Comparison of ENCODE assay signal across 13 cellular contexts in the genomic region with DNA sequence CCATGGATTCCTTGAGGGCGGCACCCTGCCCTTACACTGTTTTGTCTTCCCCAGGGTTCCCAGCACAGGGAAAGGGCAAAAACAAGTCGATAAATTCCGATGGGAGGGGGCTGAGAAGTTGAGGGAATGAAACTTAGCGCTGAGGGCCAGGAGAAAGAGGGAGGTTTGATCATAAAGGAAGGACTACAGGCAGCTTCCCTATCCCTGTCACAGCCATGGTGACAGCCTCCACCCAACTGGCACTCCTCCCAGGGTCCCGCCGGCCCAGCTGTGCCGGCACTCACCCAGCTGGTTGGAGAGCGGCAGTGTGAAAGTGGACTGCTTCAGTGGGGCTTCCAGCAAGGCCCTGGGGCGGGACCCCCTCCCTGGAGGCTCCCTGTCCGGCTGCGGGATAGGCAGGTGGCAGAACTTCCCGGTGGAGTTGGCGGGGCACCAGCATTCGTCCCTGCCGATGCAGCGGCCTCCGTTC. TPM values are rescaled to one million over a fixed set of nuclear protein-coding genes. Genes with fewer than 3 reads are reported as not detected.
DNase-seq lines count a peak whose midpoint lies in the region; ATAC-seq and TF ChIP-seq lines count a peak whose summit lies in the region.
"Had no signal": no experiment of that assay in that cellular context is flagged by ENCODE, and none has a peak within 500 bp of the region (broad histone marks: within the 10 kb centered on the region; RNA-seq: fewer than 3 reads in every experiment).

No MANE protein-coding gene starts in this region.

- intact Hi-C loops in heart left ventricle (cut with DNase I) (loop anchor here in 2 of 10 donors (5.0 to 10.0 kb wide), 3 partner anchors 40 to 60 kb away; partner anchors contain the start of gene LTBP2 (in 1 of the 2)), upper lobe of right lung (cut with DNase I) (no loop called here)

- peak; percentile 38 to 70 (median 44) for ATAC-seq in heart left ventricle
- peak; percentile 8 for ATAC-seq in upper lobe of right lung
- ATAC-seq in GM18861 (IDR thresholded peaks at IDR 0.05; ENCODE audit: unreplicated experiment), result no peak
- ATAC-seq: K562 had no signal

- H3K27me3 ChIP-seq in adipocyte (replicated peaks; ENCODE audit: control insufficient read depth, insufficient read depth, low read length) (no peaks in the 10 kb centered on the region), heart left ventricle (no peaks in the 10 kb centered on the region), upper lobe of right lung (no peaks in the 10 kb centered on the region)

- no peak for TF ChIP-seq POLR2A in heart left ventricle (IDR thresholded peaks at IDR 0.05)

- peak overlapping the region; percentile 28 for H3K9ac ChIP-seq in adipocyte (ENCODE audit: low read length)

- H3K36me3 ChIP-seq in adipocyte (ENCODE audit: control insufficient read depth, insufficient read depth, low read length, severe bottlenecking) (peaks cover 12% of the 10 kb centered on the region), heart left ventricle (peaks cover 0 to 28% (median 2%) of the 10 kb centered on the region in 9 donors), upper lobe of right lung (no peaks in the 10 kb centered on the region)

- H3K4me1 ChIP-seq in adipocyte (ENCODE audit: control insufficient read depth, insufficient read depth, low read length) (peaks cover 41% of the 10 kb centered on the region), heart left ventricle (peaks cover 0 to 51% (median 31%) of the 10 kb centered on the region in 12 donors), upper lobe of right lung (peaks cover 27% of the 10 kb centered on the region)

- no peak overlapping the region for H3K4me3 ChIP-seq in adipocyte (ENCODE audit: low read length)
- no peak overlapping the region for H3K4me3 ChIP-seq in heart left ventricle
- H3K4me3 ChIP-seq in upper lobe of right lung, result no peak overlapping the region
- H3K4me3 ChIP-seq: K562, lung had no signal

- DNase-seq in adipocyte (ENCODE audit: low read depth) (no peak), heart left ventricle (peak; percentile 59 to 78 (median 62)), occipital lobe (lab: John Stamatoyannopoulos, UW) (peak; percentile 13), upper lobe of right lung (no peak), RKO (ENCODE audit: low spot score) (no peak), NCI-H2029 treated with DMSO at 0.1 percent for 48 hours (lab: John Stamatoyannopoulos, UW) (no peak)
- DNase-seq: activated naive CD4-positive, alpha-beta T cell treated with anti-CD3 and anti-CD28 coated beads for 36 hours; NCI-H526; SHP77; stimulated activated CD4-positive, alpha-beta T cell treated with anti-CD3 and anti-CD28 coated beads, Interleukin-2, amount 100 ng/mL, for 24 hours had no signal

- H3K27ac ChIP-seq in heart left ventricle (peak overlapping the region in 9 of 12 donors; percentile 11 to 70 (median 49)), upper lobe of right lung (peak overlapping the region; percentile 78)

- no peak for TF ChIP-seq CTCF in heart left ventricle (IDR thresholded peaks at IDR 0.05)
- TF ChIP-seq CTCF in upper lobe of right lung (IDR thresholded peaks at IDR 0.05), result no peak

- H3K9me3 ChIP-seq in adipocyte (ENCODE audit: control insufficient read depth, low read length) (no peaks in the 10 kb centered on the region), heart left ventricle (no peaks in the 10 kb centered on the region), upper lobe of right lung (no peaks in the 10 kb centered on the region)

- WGBS in heart left ventricle, 4 donors, result 30 to 43% (median 38%) methylated on average over 8 to 17 of the region's 17 CpGs

RNA-seq across cellular contexts. Expression of gene ISCA2, which starts 58.4 kb away (rescaled TPM):
- total RNA-seq in heart left ventricle (10 to 100 TPM; 10.8 to 45.8 (median 36.2) TPM), occipital lobe (20.1 TPM), upper lobe of right lung (21.4 TPM)
- polyA plus RNA-seq in heart left ventricle, result 10 to 100 TPM; 31.2 to 32.3 TPM

RNA-seq across cellular contexts. Expression of gene NPC2, which starts 58.8 kb away (rescaled TPM):
- total RNA-seq in heart left ventricle (100 to 1,000 TPM in 7 of 9 donors, 10 to 100 TPM in 2; 69.4 to 374 (median 135) TPM), occipital lobe (28.1 TPM), upper lobe of right lung (849 TPM)
- polyA plus RNA-seq in heart left ventricle, result 100 to 1,000 TPM; 126 to 145 TPM

Comparison
In these comparisons a context has a peak if more than half of its experiments do, and no peak if none do; other contexts are left out.
1. DNase-seq: peak in heart left ventricle (5 of 5) and occipital lobe (single experiment); none in adipocyte (single experiment), upper lobe of right lung (single experiment), RKO (single experiment) and NCI-H2029 treated with DMSO at 0.1 percent for 48 hours (single experiment).